12 cellular contexts compared by ENCODE assay signal in genomic region chr16:89287777-89288576, GRCh38.
"Had no signal": no experiment of that assay in that cellular context is flagged by ENCODE, and none has a peak within 500 bp of the region (broad histone marks: within the 10 kb centered on the region; RNA-seq: fewer than 3 reads in every experiment).

No MANE protein-coding gene starts in this region.

- DNase-seq: activated naive CD4-positive, alpha-beta T cell treated with Interleukin-2 at 50 U/mL for 16 hours; dorsolateral prefrontal cortex; hypothalamus; mesendoderm; T-helper 9 cell; uterus had no signal

- H3K36me3 ChIP-seq: uterus had no signal

- H3K27me3 ChIP-seq: dorsolateral prefrontal cortex, esophagus muscularis mucosa, uterus had no signal

- ATAC-seq: activated CD4-positive, CD25-positive, alpha-beta regulatory T cell treated with anti-CD3 and anti-CD28 coated beads, Interleukin-2, amount 50 U/mL, for 24 hours; psoas muscle; sciatic nerve had no signal

- H3K9me3 Mint-ChIP-seq: nephron had no signal

- H3K27ac ChIP-seq: psoas muscle, SK-N-MC, uterus had no signal

- H3K27ac Mint-ChIP-seq: nephron had no signal

- H3K4me3 Mint-ChIP-seq: nephron had no signal

- H3K9me3 ChIP-seq: esophagus muscularis mucosa, psoas muscle, uterus had no signal

- H3K4me3 ChIP-seq: dorsolateral prefrontal cortex, esophagus muscularis mucosa, psoas muscle, SK-N-MC, uterus had no signal

- H3K4me1 ChIP-seq: psoas muscle, uterus had no signal
